8 cellular contexts compared by ENCODE assay signal in genomic region chr21:34201001-34201400, GRCh38.
A peak's percentile ranks its signal among the peaks of the same experiment; 100 is the strongest.
DNase-seq lines count a peak whose midpoint lies in the region; ATAC-seq, FAIRE-seq and TF ChIP-seq lines count a peak whose summit lies in the region.

No MANE protein-coding gene starts in this region.

- POLR2A ChIA-PET in A549 (lab: Yijun Ruan, JAX) = interaction anchor here (0.7 to 1.8 kb wide), 2 partner anchors 128 to 253 kb away, joined by 5 to 7 read pairs; partner anchors contain the start of genes MRPS6 and SLC5A3
- POLR2A ChIA-PET in naive thymus-derived CD8-positive, alpha-beta T cell (lab: Charles Lee) = interaction anchor here (0.6 to 1.0 kb wide), 5 partner anchors 8 to 607 kb away, joined by 3 to 6 read pairs (median 4); no protein-coding TSS in a partner anchor

- H3K27me3 Mint-ChIP-seq in IgD-negative memory B cell (peaks cover 24% of the 10 kb centered on the region), astrocyte (ENCODE audit: low read depth, unreplicated experiment) (no peaks in the 10 kb centered on the region)
- peaks cover 0 to 2% (median 0%) of the 10 kb centered on the region in 5 donors for H3K27me3 Mint-ChIP-seq in naive thymus-derived CD8-positive, alpha-beta T cell

- CTCF ChIA-PET in A549 (lab: Yijun Ruan, JAX) = interaction anchor here (1.1 to 5.0 kb wide), 4 partner anchors 8 to 277 kb away, joined by 3 to 53 read pairs (median 6); no protein-coding TSS in a partner anchor

- ATAC-seq in A549 = no peak
- no peak for ATAC-seq in naive thymus-derived CD8-positive, alpha-beta T cell

- peaks cover 2% of the 10 kb centered on the region for H3K36me3 Mint-ChIP-seq in IgD-negative memory B cell
- no peaks in the 10 kb centered on the region for H3K36me3 Mint-ChIP-seq in astrocyte (ENCODE audit: low read depth, unreplicated experiment)
- no peaks in the 10 kb centered on the region for H3K36me3 Mint-ChIP-seq in naive thymus-derived CD8-positive, alpha-beta T cell

- no peaks in the 10 kb centered on the region for H4K20me1 ChIP-seq in astrocyte (ENCODE audit: insufficient read depth, low read length)

- H3K79me2 ChIP-seq in astrocyte (ENCODE audit: insufficient read depth, low read length) = no peaks in the 10 kb centered on the region

- H3K4me3 Mint-ChIP-seq in IgD-negative memory B cell (peak overlapping the region; percentile 38 to 90 (median 64)), astrocyte (ENCODE audit: unreplicated experiment) (no peak overlapping the region)
- H3K4me3 Mint-ChIP-seq in naive thymus-derived CD8-positive, alpha-beta T cell = peak overlapping the region; percentile 76 to 88 (median 86)

- H3K9me3 Mint-ChIP-seq in IgD-negative memory B cell = peaks cover 0 to 2% (median 0%) of the 10 kb centered on the region in 3 donors
- no peaks in the 10 kb centered on the region for H3K9me3 Mint-ChIP-seq in astrocyte (ENCODE audit: unreplicated experiment)
- H3K9me3 Mint-ChIP-seq in naive thymus-derived CD8-positive, alpha-beta T cell = no peaks in the 10 kb centered on the region

- WGBS in A549 (ENCODE audit: missing lambda C conversion rate) = 99% methylated on average over 3 of the region's 3 CpGs

- DNase-seq in A549 (ENCODE audit: low read depth in 1 of 2, low spot score in 1 of 2) = no peak
- no peak for DNase-seq in astrocyte (ENCODE audit: low read depth)
- no peak for DNase-seq in naive thymus-derived CD8-positive, alpha-beta T cell
- no peak for DNase-seq in H54 (ENCODE audit: insufficient read length, low spot score)
- DNase-seq in NCI-H526 treated with DMSO at 0.1 percent for 48 hours (lab: John Stamatoyannopoulos, UW) = no peak
- DNase-seq in nucleus accumbens (lab: John Stamatoyannopoulos, UW) = no peak
- DNase-seq in effector CD8-positive, alpha-beta T cell (lab: John Stamatoyannopoulos, UW) = no peak

- H3K4me3 ChIP-seq in A549 (no peak overlapping the region), astrocyte (ENCODE audit: insufficient read depth, low read depth, low read length) (no peak overlapping the region)

- no peak for TF ChIP-seq RAD21 in A549 (conservative IDR thresholded peaks at IDR 0.05 in 1 of 2, IDR thresholded peaks at IDR 0.05 in 1 of 2)

- H2AFZ ChIP-seq in astrocyte (ENCODE audit: low read depth, low read length) = peak overlapping the region; percentile 91

- no peak for TF ChIP-seq POLR2A in A549 (IDR thresholded peaks at IDR 0.05; ENCODE audit: low read length)
- no peak for TF ChIP-seq POLR2A in H54 (IDR thresholded peaks at IDR 0.05; ENCODE audit: low read depth, low read length)

- H3K4me1 Mint-ChIP-seq in IgD-negative memory B cell = peaks cover 17 to 25% (median 18%) of the 10 kb centered on the region in 3 donors
- H3K4me1 Mint-ChIP-seq in astrocyte (ENCODE audit: low read depth, unreplicated experiment) = peaks cover 24% of the 10 kb centered on the region
- peaks cover 24 to 55% (median 50%) of the 10 kb centered on the region in 4 donors for H3K4me1 Mint-ChIP-seq in naive thymus-derived CD8-positive, alpha-beta T cell

- peak overlapping the region in 1 of 3 donors; percentile 45 for H3K27ac Mint-ChIP-seq in IgD-negative memory B cell
- H3K27ac Mint-ChIP-seq in astrocyte (ENCODE audit: unreplicated experiment) = no peak overlapping the region
- peak overlapping the region in 7 of 10 donors; percentile 21 to 82 (median 73) for H3K27ac Mint-ChIP-seq in naive thymus-derived CD8-positive, alpha-beta T cell

- H3K4me2 ChIP-seq in A549 = peak overlapping the region; percentile 69
- peak overlapping the region; percentile 92 for H3K4me2 ChIP-seq in astrocyte (ENCODE audit: low read length)

- TF ChIP-seq CTCF in A549 (IDR thresholded peaks at IDR 0.05) (no peak), astrocyte (IDR thresholded peaks at IDR 0.05; ENCODE audit: insufficient read depth, low read depth, low read length) (no peak)

- H3K27me3 ChIP-seq in astrocyte (ENCODE audit: insufficient read depth, low read length) = peaks cover 3% of the 10 kb centered on the region

- no peak for TF ChIP-seq EP300 in A549 (IDR thresholded peaks at IDR 0.05)

- no peaks in the 10 kb centered on the region for H3K36me3 ChIP-seq in astrocyte (ENCODE audit: insufficient read depth, low read length)

- H3K27ac ChIP-seq in A549 (peak overlapping the region in 1 of 2 experiments; percentile 95; a peak in 3 of 6 replicates), astrocyte (ENCODE audit: low read depth, low read length) (no peak overlapping the region)

- H3K4me1 ChIP-seq in A549 = peaks cover 3% of the 10 kb centered on the region; the same call in 2 of the 3 replicates
- H3K4me1 ChIP-seq in astrocyte (ENCODE audit: insufficient read depth, low read length) = peaks cover 14% of the 10 kb centered on the region

- H3K9me3 ChIP-seq in A549 (no peaks in the 10 kb centered on the region), astrocyte (ENCODE audit: insufficient read depth, low read depth, low read length) (no peaks in the 10 kb centered on the region)

- no peak overlapping the region for H3K9ac ChIP-seq in astrocyte (ENCODE audit: low read length)

- FAIRE-seq in A549 (lab: Jason Lieb, UNC) = no peak
- FAIRE-seq in astrocyte (lab: Jason Lieb, UNC) = no peak
- FAIRE-seq in H54 (lab: Jason Lieb, UNC) = no peak

TF ChIP-seq in A549, 52 proteins besides CTCF, POLR2A, EP300 and RAD21:
- TF ChIP-seq CEBPB (IDR thresholded peaks at IDR 0.05) (no peak), RFX5 (IDR thresholded peaks at IDR 0.05) (no peak), ESRRA (IDR thresholded peaks at IDR 0.05; ENCODE audit: borderline replicate concordance, low read length) (no peak), HOXB5 (CRISPR knock-in tag; IDR thresholded peaks at IDR 0.05) (no peak), HES2 (IDR thresholded peaks at IDR 0.05) (no peak), HOXA7 (CRISPR knock-in tag; IDR thresholded peaks at IDR 0.05) (no peak), EHF (CRISPR knock-in tag; IDR thresholded peaks at IDR 0.05) (no peak), CBX2 (IDR thresholded peaks at IDR 0.05; ENCODE audit: borderline replicate concordance, low read depth) (no peak), KDM5A (IDR thresholded peaks at IDR 0.05) (no peak), PBX3 (IDR thresholded peaks at IDR 0.05) (no peak), GATA3 (IDR thresholded peaks at IDR 0.05; ENCODE audit: borderline replicate concordance) (no peak), NFE2L2 (conservative IDR thresholded peaks at IDR 0.05; ENCODE audit: low read length) (no peak), TP53 (CRISPR knock-in tag; IDR thresholded peaks at IDR 0.05) (no peak), BHLHE40 (IDR thresholded peaks at IDR 0.05; ENCODE audit: low read depth, low read length) (no peak), RCOR1 (IDR thresholded peaks at IDR 0.05; ENCODE audit: low read depth, low read length) (no peak), TFCP2L1 (CRISPR knock-in tag; IDR thresholded peaks at IDR 0.05) (no peak), USF2 (IDR thresholded peaks at IDR 0.05) (no peak), ZC3H11A (IDR thresholded peaks at IDR 0.05) (no peak)
TF ChIP-seq in A549: peak in this region for 0.
